Comparison of ENCODE assay signal across 2 cellular contexts in the genomic region with DNA sequence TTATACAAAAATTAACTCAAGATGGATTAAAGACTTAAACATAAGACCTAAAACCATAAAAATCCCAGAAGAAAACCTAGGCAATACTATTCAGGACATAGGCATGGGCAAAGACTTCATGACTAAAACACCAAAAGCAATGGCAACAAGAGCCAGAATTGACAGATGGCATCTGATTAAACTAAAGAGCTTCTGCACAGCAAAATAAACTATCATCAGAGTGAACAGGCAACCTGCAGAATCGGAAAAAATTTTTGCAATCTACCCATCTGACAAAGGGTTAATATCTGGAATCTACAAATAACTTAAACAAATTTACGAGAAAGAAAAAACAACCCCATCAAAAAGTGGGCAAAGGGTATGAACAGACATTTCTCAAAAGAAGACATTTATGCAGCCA. TPM values are rescaled to one million over a fixed set of nuclear protein-coding genes. Genes with fewer than 3 reads are reported as not detected.
"Had no signal": no experiment of that assay in that cellular context is flagged by ENCODE, and none has a peak within 500 bp of the region (broad histone marks: within the 10 kb centered on the region; RNA-seq: fewer than 3 reads in every experiment).

No MANE protein-coding gene starts in this region.

RNA-seq across cellular contexts. Expression of a gene that starts 37.1 kb away (rescaled TPM):
- total RNA-seq: H1, H9 had no signal
